In the genomic region with DNA sequence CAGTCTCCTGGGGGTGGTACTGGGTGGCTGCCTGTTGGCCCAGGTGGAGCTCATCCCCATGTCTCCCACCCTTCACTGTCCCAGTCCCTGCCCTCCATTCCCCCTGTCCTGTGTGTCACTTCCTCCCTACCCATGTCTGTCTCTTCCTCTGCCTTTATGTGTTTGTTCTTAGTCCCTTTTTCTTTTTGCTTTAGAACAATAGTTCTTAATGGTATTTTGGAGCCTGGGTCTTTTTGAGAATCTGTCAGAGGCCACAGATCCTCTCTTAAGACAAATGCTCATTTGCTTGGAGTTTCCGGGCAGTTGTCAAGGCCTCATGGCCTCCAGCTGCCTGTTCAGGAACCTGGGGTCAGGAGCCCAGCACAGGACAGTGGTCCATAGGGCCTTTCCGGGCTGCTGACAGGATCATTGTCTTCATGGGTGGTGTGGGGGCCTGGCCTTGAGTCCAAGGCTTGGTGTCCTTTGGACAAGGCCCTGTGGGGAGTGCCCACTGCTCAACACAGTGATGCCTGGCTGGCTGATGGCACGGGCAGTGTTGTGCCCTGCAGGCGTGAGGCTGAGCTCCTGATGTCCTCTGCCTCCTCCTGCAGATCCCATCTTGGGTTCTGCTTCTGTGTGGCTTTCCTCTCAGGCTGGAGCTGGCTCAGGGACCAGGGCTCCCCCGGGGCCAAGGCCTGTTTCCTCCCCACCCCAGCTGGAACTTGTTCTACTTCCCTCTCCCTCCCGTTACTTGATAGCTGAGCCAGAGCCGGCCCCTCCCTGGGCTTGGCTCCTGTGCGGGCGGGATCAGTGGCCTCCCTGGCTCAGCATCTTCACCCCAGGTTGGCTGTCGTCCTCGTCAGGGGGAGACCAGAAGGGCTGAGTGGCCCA, we compare ENCODE assay signal across 10 cellular contexts. TPM values are rescaled to one million over a fixed set of nuclear protein-coding genes. Genes with fewer than 3 reads are reported as not detected.
DNase-seq lines count a peak whose midpoint lies in the region; ATAC-seq and TF ChIP-seq lines count a peak whose summit lies in the region.
"Had no signal": no experiment of that assay in that cellular context is flagged by ENCODE, and none has a peak within 500 bp of the region (broad histone marks: within the 10 kb centered on the region; RNA-seq: fewer than 3 reads in every experiment).

No MANE protein-coding gene starts in this region.

- H3K27ac ChIP-seq in IMR-90 (ENCODE audit: insufficient read depth, low read length) (peak overlapping the region; percentile 31; the same call in 1 of the 2 replicates), right cardiac atrium (ENCODE audit: low read length) (peak overlapping the region; percentile 83)

- peak overlapping the region; percentile 55; the same call in 1 of the 2 replicates for H3K23ac ChIP-seq in IMR-90 (ENCODE audit: low read depth, low read length)

- POLR2A ChIA-PET in IMR-90 (lab: Charles Lee; ENCODE audit: unreplicated experiment): interaction anchor here (0.5 to 0.6 kb wide), 2 partner anchors 9 to 142 kb away, joined by 4 read pairs; no protein-coding TSS in a partner anchor

- TF ChIP-seq POLR2A in IMR-90 (IDR thresholded peaks at IDR 0.05; ENCODE audit: low read depth, low read length): no peak

- H3K56ac ChIP-seq in IMR-90 (ENCODE audit: extremely low read depth, insufficient read depth, low read length): no peak overlapping the region

- no peak overlapping the region for H3K4ac ChIP-seq in IMR-90 (ENCODE audit: low read depth, low read length)

- BruUV-seq in IMR-90 (replicated peaks; lab: Mats Ljungman, UMichigan): no TSS peak

- H3K9me3 ChIP-seq in IMR-90 (ENCODE audit: control insufficient read depth, insufficient read depth, low read length): no peaks in the 10 kb centered on the region
- no peaks in the 10 kb centered on the region for H3K9me3 ChIP-seq in right cardiac atrium (ENCODE audit: control insufficient read depth, low read length)

- in situ Hi-C loops in IMR-90 (cut with MboI; ENCODE audit: low sequenced_read_pairs): no loop called here

- H3K18ac ChIP-seq in IMR-90 (ENCODE audit: low read depth, low read length): no peak overlapping the region

- no peak overlapping the region for H4K8ac ChIP-seq in IMR-90 (ENCODE audit: low read depth in 2 of 2, low read length in 2 of 2)

- CTCF ChIA-PET in IMR-90 (lab: Yijun Ruan, JAX): interaction anchor here (0.6 kb wide), 1 partner anchor 9 kb away, joined by 3 read pairs; no protein-coding TSS in a partner anchor

- H3K36me3 ChIP-seq in IMR-90 (ENCODE audit: control insufficient read depth, insufficient read depth, low read length): peaks cover 49% of the 10 kb centered on the region

- H3K4me1 Mint-ChIP-seq in activated T-helper 17 cell treated with anti-CD3 and anti-CD28 coated beads, Interleukin-2, amount 50 U/mL, for 72 hours: peaks cover 64% of the 10 kb centered on the region
- H3K4me1 Mint-ChIP-seq in stimulated activated naive B cell treated with anti-CD40 and anti-IgM and Interleukin-4, amounts not matched to agents 10 μg/mL and 1 μg/mL and 100 μg/mL, for 72 hours: peaks cover 77 to 91% of the 10 kb centered on the region in 2 donors

- DNase-seq in IMR-90 (no peak), right cardiac atrium (peak; percentile 79 to 93 (median 92))
- DNase-seq in stimulated activated naive B cell treated with anti-CD40 and anti-IgM and Interleukin-4, amounts not matched to agents 10 μg/mL and 1 μg/mL and 100 μg/mL, for 72 hours: no peak

- peak overlapping the region; percentile 16 for H2AK9ac ChIP-seq in IMR-90 (replicated peaks; ENCODE audit: low read depth, low read length, poor library complexity)

- WGBS in IMR-90 (ENCODE audit: extremely low coverage in 2 of 2, insufficient read length in 1 of 2), 2 experiments: 50% methylated on average over 8 of the region's 11 CpGs; no CpG with 5 or more reads in 1 of the 2 experiments
- 11% methylated on average over 11 of the region's 11 CpGs for WGBS in right cardiac atrium

- H3K14ac ChIP-seq in IMR-90 (replicated peaks; ENCODE audit: low read depth, low read length): 0 out of 2 replicates have a peak overlapping the region, but pooled peaks have one; percentile 13

- ATAC-seq in IMR-90 (ENCODE audit: low read depth) (no peak), right cardiac atrium (peak; percentile 5 to 17), HG02759 (IDR thresholded peaks at IDR 0.05; ENCODE audit: unreplicated experiment) (no peak), GM19035 (IDR thresholded peaks at IDR 0.05; ENCODE audit: unreplicated experiment) (no peak), HG02970 (IDR thresholded peaks at IDR 0.05; ENCODE audit: low FRiP score, unreplicated experiment) (no peak), GM18907 (IDR thresholded peaks at IDR 0.05; ENCODE audit: unreplicated experiment) (no peak)
- ATAC-seq in activated T-helper 17 cell treated with anti-CD3 and anti-CD28 coated beads, Interleukin-2, amount 50 U/mL, for 72 hours (replicated peaks): no peak
- ATAC-seq in stimulated activated naive B cell treated with anti-CD40 and anti-IgM and Interleukin-4, amounts not matched to agents 10 μg/mL and 1 μg/mL and 100 μg/mL, for 72 hours (replicated peaks): no peak

- H3K4me2 ChIP-seq in IMR-90 (ENCODE audit: low read depth, low read length): peak overlapping the region; percentile 81; the same call in 1 of the 2 replicates

- H2BK15ac ChIP-seq in IMR-90 (ENCODE audit: low read depth, low read length): no peak overlapping the region

- no peak for TF ChIP-seq CTCF in IMR-90 (conservative IDR thresholded peaks at IDR 0.05; ENCODE audit: low read depth, low read length)

- H2AK5ac ChIP-seq in IMR-90 (ENCODE audit: low read depth, low read length): no peak overlapping the region

- H3K4me3 Mint-ChIP-seq in activated T-helper 17 cell treated with anti-CD3 and anti-CD28 coated beads, Interleukin-2, amount 50 U/mL, for 72 hours: peak overlapping the region; percentile 94
- peak overlapping the region; percentile 83 to 93 for H3K4me3 Mint-ChIP-seq in stimulated activated naive B cell treated with anti-CD40 and anti-IgM and Interleukin-4, amounts not matched to agents 10 μg/mL and 1 μg/mL and 100 μg/mL, for 72 hours

- no peak overlapping the region for H2BK20ac ChIP-seq in IMR-90 (ENCODE audit: low read depth, low read length)

- no peaks in the 10 kb centered on the region for H3K9me3 Mint-ChIP-seq in activated T-helper 17 cell treated with anti-CD3 and anti-CD28 coated beads, Interleukin-2, amount 50 U/mL, for 72 hours
- H3K9me3 Mint-ChIP-seq in stimulated activated naive B cell treated with anti-CD40 and anti-IgM and Interleukin-4, amounts not matched to agents 10 μg/mL and 1 μg/mL and 100 μg/mL, for 72 hours: no peaks in the 10 kb centered on the region

- peak overlapping the region; percentile 89 for H3K27ac Mint-ChIP-seq in activated T-helper 17 cell treated with anti-CD3 and anti-CD28 coated beads, Interleukin-2, amount 50 U/mL, for 72 hours
- H3K27ac Mint-ChIP-seq in stimulated activated naive B cell treated with anti-CD40 and anti-IgM and Interleukin-4, amounts not matched to agents 10 μg/mL and 1 μg/mL and 100 μg/mL, for 72 hours: peak overlapping the region; percentile 98

- no peaks in the 10 kb centered on the region for H3K27me3 ChIP-seq in IMR-90 (ENCODE audit: control insufficient read depth, insufficient read depth, low read length)
- H3K27me3 ChIP-seq in right cardiac atrium (ENCODE audit: control insufficient read depth, insufficient read depth): no peaks in the 10 kb centered on the region

- H4K91ac ChIP-seq in IMR-90 (ENCODE audit: insufficient read depth, low read depth, low read length): no peak overlapping the region

- H3K27me3 Mint-ChIP-seq in activated T-helper 17 cell treated with anti-CD3 and anti-CD28 coated beads, Interleukin-2, amount 50 U/mL, for 72 hours: no peaks in the 10 kb centered on the region
- no peaks in the 10 kb centered on the region for H3K27me3 Mint-ChIP-seq in stimulated activated naive B cell treated with anti-CD40 and anti-IgM and Interleukin-4, amounts not matched to agents 10 μg/mL and 1 μg/mL and 100 μg/mL, for 72 hours

- H3K9ac ChIP-seq in IMR-90 (ENCODE audit: low read depth, low read length): peak overlapping the region; percentile 44

- peaks cover 78% of the 10 kb centered on the region for H4K20me1 ChIP-seq in IMR-90 (ENCODE audit: insufficient read depth, low read length)

- intact Hi-C loops in IMR-90 (cut with micrococcal nuclease) (no loop called here), right cardiac atrium (cut with DNase I) (loop anchor here in 2 of 4 donors (5.0 kb wide), 2 partner anchors 50 to 140 kb away; partner anchors contain the start of genes ACTMAP (in 1 of the 2) and SNRPA (in 1 of the 2))

- peaks cover 36% of the 10 kb centered on the region for H3K9me1 ChIP-seq in IMR-90 (ENCODE audit: insufficient read depth, low read length)

- H3K4me1 ChIP-seq in IMR-90 (ENCODE audit: control insufficient read depth, insufficient read depth, low read length) (peaks cover 40% of the 10 kb centered on the region), right cardiac atrium (ENCODE audit: control insufficient read depth, insufficient read depth, low read length) (peaks cover 57% of the 10 kb centered on the region)

- no peak overlapping the region for H4K5ac ChIP-seq in IMR-90 (ENCODE audit: low read depth, low read length)

- H2BK5ac ChIP-seq in IMR-90 (ENCODE audit: low read depth, low read length, poor library complexity, severe bottlenecking): no peak overlapping the region

- H2AFZ ChIP-seq in IMR-90 (replicated peaks; ENCODE audit: low read length, poor library complexity): no peak overlapping the region

- H2BK120ac ChIP-seq in IMR-90 (ENCODE audit: low read depth, low read length): no peak overlapping the region

- peaks cover 80% of the 10 kb centered on the region for H3K36me3 Mint-ChIP-seq in activated T-helper 17 cell treated with anti-CD3 and anti-CD28 coated beads, Interleukin-2, amount 50 U/mL, for 72 hours (ENCODE audit: low read depth)
- peaks cover 52 to 81% of the 10 kb centered on the region in 2 donors for H3K36me3 Mint-ChIP-seq in stimulated activated naive B cell treated with anti-CD40 and anti-IgM and Interleukin-4, amounts not matched to agents 10 μg/mL and 1 μg/mL and 100 μg/mL, for 72 hours

- dilution Hi-C loops in IMR-90 (cut with HindIII; ENCODE audit: low sequenced_read_pairs, unreplicated experiment): no loop called here

- H3K79me1 ChIP-seq in IMR-90 (ENCODE audit: low read depth in 1 of 2, low read length in 2 of 2): peaks cover 10 to 82% of the 10 kb centered on the region in 2 experiments

- no peak for TF ChIP-seq RAD21 in IMR-90 (IDR thresholded peaks at IDR 0.05; ENCODE audit: low read length)

- no peak overlapping the region; the same call in 1 of the 2 replicates for H3K4me3 ChIP-seq in IMR-90 (ENCODE audit: insufficient read depth, low read depth, low read length)
- peak overlapping the region; percentile 21 for H3K4me3 ChIP-seq in right cardiac atrium (ENCODE audit: low read length)

RNA-seq across cellular contexts. Expression of gene EGLN2, which starts 3.5 kb away (rescaled TPM):
- total RNA-seq in IMR-90 (2012; rRNA removed): 50.5 and 54.1 TPM in 2 replicates
- 60.2 and 62.7 TPM in 2 replicates for polyA plus RNA-seq in IMR-90 (2012; rRNA removed)
- polyA plus RNA-seq in IMR-90 (2012; cell fraction: cytosol; rRNA removed): 39.4 and 78.4 TPM in 2 replicates
- 64.4 and 149 TPM in 2 replicates for polyA plus RNA-seq in IMR-90 (2012; cell fraction: nucleus; rRNA removed; ENCODE audit: low replicate concordance)
- total RNA-seq in activated T-helper 17 cell treated with anti-CD3 and anti-CD28 coated beads, Interleukin-2, amount 50 U/mL, for 72 hours: 10 to 100 TPM; 78.1 to 86.8 TPM
- total RNA-seq in right cardiac atrium: 10 to 100 TPM; 55.9 to 75.2 (median 58.1) TPM
- polyA plus RNA-seq in right cardiac atrium: 52.3 TPM

RNA-seq across cellular contexts. Expression of gene RAB4B, which starts 24.5 kb away (rescaled TPM):
- total RNA-seq in IMR-90 (2012; rRNA removed): 7.9 and 8.3 TPM in 2 replicates
- polyA plus RNA-seq in IMR-90 (2012; rRNA removed): 21.4 and 25.9 TPM in 2 replicates
- 49.0 and 50.2 TPM in 2 replicates for polyA plus RNA-seq in IMR-90 (2012; cell fraction: cytosol; rRNA removed)
- polyA plus RNA-seq in IMR-90 (2012; cell fraction: nucleus; rRNA removed; ENCODE audit: low replicate concordance): 34.1 and 62.8 TPM in 2 replicates
- total RNA-seq in activated T-helper 17 cell treated with anti-CD3 and anti-CD28 coated beads, Interleukin-2, amount 50 U/mL, for 72 hours: 10 to 100 TPM; 29.0 to 31.3 TPM
- 10 to 100 TPM; 14.4 to 17.0 (median 15.2) TPM for total RNA-seq in right cardiac atrium
- polyA plus RNA-seq in right cardiac atrium: 25.3 TPM

RNA-seq across cellular contexts. Expression of gene MIA, which starts 27.2 kb away (rescaled TPM):
- total RNA-seq in IMR-90 (2012; rRNA removed) (not detected in 2 replicates), right cardiac atrium (1 to 10 TPM in 3 of 4 donors, under 1 TPM in 1; 0.71 to 3.1 (median 1.5) TPM)
- polyA plus RNA-seq in IMR-90 (2012; rRNA removed) (0.44 TPM in 1 of 2 replicates, not detected in the other), right cardiac atrium (3.7 TPM)
- 0.24 and 1.6 TPM in 2 replicates for polyA plus RNA-seq in IMR-90 (2012; cell fraction: cytosol; rRNA removed)
- polyA plus RNA-seq in IMR-90 (2012; cell fraction: nucleus; rRNA removed; ENCODE audit: low replicate concordance): 0.64 TPM in 1 of 2 replicates, not detected in the other
- total RNA-seq in activated T-helper 17 cell treated with anti-CD3 and anti-CD28 coated beads, Interleukin-2, amount 50 U/mL, for 72 hours: 1 to 10 TPM in 1 of 2 donors, not detected in 1; 5.7 TPM
- total RNA-seq: renal cortical epithelial cell had no signal

RNA-seq across cellular contexts. Expression of gene CYP2A6, which starts 47.7 kb away (rescaled TPM):
- total RNA-seq in IMR-90 (2012; rRNA removed) (not detected in 2 replicates), right cardiac atrium (not detected)
- polyA plus RNA-seq in IMR-90 (2012; rRNA removed) (not detected in 2 replicates), right cardiac atrium (not detected)
- polyA plus RNA-seq in IMR-90 (2012; cell fraction: cytosol; rRNA removed): not detected in 2 replicates
- not detected in 2 replicates for polyA plus RNA-seq in IMR-90 (2012; cell fraction: nucleus; rRNA removed; ENCODE audit: low replicate concordance)
- total RNA-seq in activated T-helper 17 cell treated with anti-CD3 and anti-CD28 coated beads, Interleukin-2, amount 50 U/mL, for 72 hours: not detected
- total RNA-seq: renal cortical epithelial cell, RPMI7951 had no signal

RNA-seq across cellular contexts. Expression of gene SNRPA, which starts 51.5 kb away (rescaled TPM):
- 28.3 and 30.3 TPM in 2 replicates for total RNA-seq in IMR-90 (2012; rRNA removed)
- polyA plus RNA-seq in IMR-90 (2012; rRNA removed): 81.3 and 158 TPM in 2 replicates
- 89.7 and 101 TPM in 2 replicates for polyA plus RNA-seq in IMR-90 (2012; cell fraction: cytosol; rRNA removed)
- 76.5 and 101 TPM in 2 replicates for polyA plus RNA-seq in IMR-90 (2012; cell fraction: nucleus; rRNA removed; ENCODE audit: low replicate concordance)
- 100 to 1,000 TPM; 171 to 175 TPM for total RNA-seq in activated T-helper 17 cell treated with anti-CD3 and anti-CD28 coated beads, Interleukin-2, amount 50 U/mL, for 72 hours
- 10 to 100 TPM; 32.3 to 44.9 (median 39.5) TPM for total RNA-seq in right cardiac atrium
- polyA plus RNA-seq in right cardiac atrium: 27.0 TPM

Comparison
In these comparisons a context has a peak if more than half of its experiments do, and no peak if none do; other contexts are left out.
1. ATAC-seq: peak in right cardiac atrium (2 of 2); none in IMR-90 (single experiment), activated T-helper 17 cell treated with anti-CD3 and anti-CD28 coated beads, Interleukin-2, amount 50 U/mL, for 72 hours (single experiment), stimulated activated naive B cell treated with anti-CD40 and anti-IgM and Interleukin-4, amounts not matched to agents 10 μg/mL and 1 μg/mL and 100 μg/mL, for 72 hours (0 of 2), HG02759 (single experiment), GM19035 (single experiment), HG02970 (single experiment) and GM18907 (single experiment).
2. DNase-seq: peak in right cardiac atrium (3 of 3); none in IMR-90 (single experiment) and stimulated activated naive B cell treated with anti-CD40 and anti-IgM and Interleukin-4, amounts not matched to agents 10 μg/mL and 1 μg/mL and 100 μg/mL, for 72 hours (single experiment).